26 cellular contexts compared by ENCODE assay signal in the genomic region with DNA sequence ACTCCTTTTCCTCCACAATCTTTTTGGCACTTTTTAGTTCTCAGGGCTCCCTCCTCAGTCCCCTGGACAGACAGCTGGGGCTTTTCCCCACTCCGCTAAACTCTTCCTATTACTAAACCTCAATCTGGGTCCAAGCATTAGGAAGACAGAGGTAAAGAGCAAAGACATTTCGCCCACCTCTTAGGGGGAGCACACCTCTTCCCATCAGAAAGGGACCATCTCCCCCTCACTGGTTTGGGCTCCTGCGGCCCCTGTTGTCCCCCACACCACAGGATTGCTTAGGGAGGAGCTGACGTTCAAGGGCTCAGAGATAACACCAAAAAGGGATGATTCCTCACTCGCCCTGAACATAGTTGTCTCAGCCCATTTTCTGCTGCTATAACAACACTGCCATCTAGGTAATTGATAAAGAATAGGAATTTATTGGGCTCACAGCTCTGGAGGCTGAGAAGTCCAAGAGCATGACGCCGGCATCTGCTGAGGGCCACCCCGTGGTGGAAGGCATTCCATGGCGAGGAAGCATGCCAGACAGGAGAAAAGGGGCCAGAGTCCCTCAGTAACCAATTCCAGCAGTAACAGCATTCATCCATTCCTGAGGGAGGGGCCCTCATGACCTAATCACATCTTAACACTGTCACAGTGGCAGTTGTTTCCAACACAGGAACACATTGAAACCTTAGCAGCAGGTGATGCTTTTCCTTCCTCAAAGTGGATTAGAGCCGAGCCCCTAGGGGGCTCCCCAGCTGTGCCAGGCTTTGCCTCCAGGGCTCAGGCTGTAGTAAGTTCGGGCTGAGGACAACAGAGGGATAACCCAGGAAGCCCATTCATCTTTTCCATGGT.
DNase-seq lines count a peak whose midpoint lies in the region; ATAC-seq and TF ChIP-seq lines count a peak whose summit lies in the region.
"Had no signal": no experiment of that assay in that cellular context is flagged by ENCODE, and none has a peak within 500 bp of the region (broad histone marks: within the 10 kb centered on the region; RNA-seq: fewer than 3 reads in every experiment).

No MANE protein-coding gene starts in this region.

- TF ChIP-seq CTCF in heart right ventricle (IDR thresholded peaks at IDR 0.05), result no peak
- 0 out of 2 replicates have a peak, but pooled peaks have one; percentile 26 for TF ChIP-seq CTCF in WERI-Rb-1 (IDR thresholded peaks at IDR 0.05; ENCODE audit: low read depth, low read length)
- TF ChIP-seq CTCF in glutamatergic neuron (IDR thresholded peaks at IDR 0.05; ENCODE audit: partially characterized antibody, unreplicated experiment), result no peak

- DNase-seq in cardiac septum (ENCODE audit: low spot score), result peak; percentile 31
- no peak for DNase-seq in heart right ventricle
- no peak for DNase-seq in WERI-Rb-1
- peak; percentile 65 for DNase-seq in mesenteric fat pad (ENCODE audit: low spot score)
- DNase-seq in glutamatergic neuron, result no peak
- DNase-seq: activated naive CD4-positive, alpha-beta T cell treated with anti-CD3 and anti-CD28 coated beads, Interleukin-2, amount 50 U/mL, for 16 hours; KBM-7; kidney glomerular epithelial cell; MM.1S; NCI-H1417 treated with DMSO at 0.1 percent for 48 hours; NCI-H446 treated with DMSO at 0.1 percent for 48 hours; SHP77 treated with DMSO at 0.1 percent for 48 hours; small intestine; stimulated activated CD4-positive, alpha-beta T cell treated with anti-CD3 and anti-CD28 coated beads, Interleukin-2, amount 100 ng/mL, for 24 hours had no signal

- no peak overlapping the region for H3K27ac Mint-ChIP-seq in glutamatergic neuron (ENCODE audit: unreplicated experiment)
- H3K27ac Mint-ChIP-seq: memory B cell; stimulated activated effector memory CD8-positive, alpha-beta T cell treated with anti-CD3 and anti-CD28 coated beads, Interleukin-12 subunit alpha, Interleukin-12 subunit beta, amount 100 ng/mL, for 72 hours had no signal

- peaks cover 2% of the 10 kb centered on the region for H3K27me3 Mint-ChIP-seq in glutamatergic neuron (ENCODE audit: unreplicated experiment)
- H3K27me3 Mint-ChIP-seq: central memory CD8-positive, alpha-beta T cell; memory B cell had no signal

- no peaks in the 10 kb centered on the region for H3K27me3 ChIP-seq in heart right ventricle
- H3K27me3 ChIP-seq in WERI-Rb-1 (ENCODE audit: insufficient read depth, low read depth, severe bottlenecking), result no peaks in the 10 kb centered on the region
- H3K27me3 ChIP-seq: ascending aorta, dorsolateral prefrontal cortex, neutrophil, uterus had no signal

- WGBS in heart right ventricle, 2 donors, result 82 to 83% methylated on average over 11 of the region's 11 CpGs

- H3K36me3 Mint-ChIP-seq in glutamatergic neuron (ENCODE audit: unreplicated experiment), result peaks cover 9% of the 10 kb centered on the region
- H3K36me3 Mint-ChIP-seq: stimulated activated effector memory CD8-positive, alpha-beta T cell treated with anti-CD3 and anti-CD28 coated beads, Interleukin-12 subunit alpha, Interleukin-12 subunit beta, amount 100 ng/mL, for 72 hours had no signal

- H3K9me3 Mint-ChIP-seq in glutamatergic neuron (ENCODE audit: unreplicated experiment), result peaks cover 1% of the 10 kb centered on the region

- peaks cover 0 to 5% (median 0%) of the 10 kb centered on the region in 9 donors for H3K36me3 ChIP-seq in heart right ventricle
- no peaks in the 10 kb centered on the region for H3K36me3 ChIP-seq in WERI-Rb-1
- H3K36me3 ChIP-seq: neutrophil, uterus had no signal

- H3K4me1 Mint-ChIP-seq in glutamatergic neuron (ENCODE audit: low read depth, unreplicated experiment), result peaks cover 10% of the 10 kb centered on the region
- H3K4me1 Mint-ChIP-seq: central memory CD8-positive, alpha-beta T cell; stimulated activated effector memory CD8-positive, alpha-beta T cell treated with anti-CD3 and anti-CD28 coated beads, Interleukin-12 subunit alpha, Interleukin-12 subunit beta, amount 100 ng/mL, for 72 hours had no signal

- no peak for ATAC-seq in heart right ventricle
- ATAC-seq in HG03175 (IDR thresholded peaks at IDR 0.05; ENCODE audit: unreplicated experiment), result no peak
- ATAC-seq in HG02798 (IDR thresholded peaks at IDR 0.05; ENCODE audit: poor library complexity, unreplicated experiment), result no peak
- ATAC-seq: activated CD4-positive, CD25-positive, alpha-beta regulatory T cell treated with anti-CD3 and anti-CD28 coated beads, Interleukin-2, amount 50 U/mL, for 24 hours; HCT116; stimulated activated effector memory CD8-positive, alpha-beta T cell treated with anti-CD3 and anti-CD28 coated beads, Interleukin-12 subunit alpha, Interleukin-12 subunit beta, amount 100 ng/mL, for 72 hours had no signal

- no peak overlapping the region for H3K27ac ChIP-seq in heart right ventricle
- no peak overlapping the region for H3K27ac ChIP-seq in WERI-Rb-1
- H3K27ac ChIP-seq: ascending aorta, C4-2B, dorsolateral prefrontal cortex, neutrophil, uterus had no signal

- intact Hi-C loops in cardiac septum (cut with DNase I) (no loop called here), heart right ventricle (cut with DNase I) (no loop called here)

- H3K9me3 ChIP-seq in heart right ventricle, result peaks cover 0 to 47% (median 25%) of the 10 kb centered on the region in 11 donors
- peaks cover 3% of the 10 kb centered on the region for H3K9me3 ChIP-seq in WERI-Rb-1 (ENCODE audit: severe bottlenecking)
- H3K9me3 ChIP-seq: neutrophil had no signal

- H3K4me3 ChIP-seq in heart right ventricle (no peak overlapping the region), WERI-Rb-1 (ENCODE audit: low read depth, low read length) (no peak overlapping the region)
- H3K4me3 ChIP-seq: ascending aorta, dorsolateral prefrontal cortex, uterus had no signal

- H3K4me1 ChIP-seq in heart right ventricle, result peaks cover 0 to 18% (median 0%) of the 10 kb centered on the region in 9 donors
- H3K4me1 ChIP-seq: ascending aorta, uterus had no signal

- no peak overlapping the region for H3K4me3 Mint-ChIP-seq in glutamatergic neuron (ENCODE audit: unreplicated experiment)
- H3K4me3 Mint-ChIP-seq: central memory CD8-positive, alpha-beta T cell; memory B cell; stimulated activated effector memory CD8-positive, alpha-beta T cell treated with anti-CD3 and anti-CD28 coated beads, Interleukin-12 subunit alpha, Interleukin-12 subunit beta, amount 100 ng/mL, for 72 hours had no signal

Comparison
In these comparisons a context has a peak if more than half of its experiments do, and no peak if none do; other contexts are left out.
1. DNase-seq: peak in cardiac septum (single experiment) and mesenteric fat pad (single experiment); none in heart right ventricle (0 of 2), WERI-Rb-1 (single experiment) and glutamatergic neuron (single experiment).